ENCODE assay signal across 9 cellular contexts in genomic region chr14:69572634-69573135, GRCh38. TPM values are rescaled to one million over a fixed set of nuclear protein-coding genes. Genes with fewer than 3 reads are reported as not detected.
DNase-seq lines count a peak whose midpoint lies in the region; ATAC-seq and TF ChIP-seq lines count a peak whose summit lies in the region.
"Had no signal": no experiment of that assay in that cellular context is flagged by ENCODE, and none has a peak within 500 bp of the region (broad histone marks: within the 10 kb centered on the region; RNA-seq: fewer than 3 reads in every experiment).

No MANE protein-coding gene starts in this region.

- H3K9me3 ChIP-seq in CD8-positive, alpha-beta T cell (ENCODE audit: low read length), result no peaks in the 10 kb centered on the region
- H3K9me3 ChIP-seq in HUES6 (ENCODE audit: control insufficient read depth, insufficient read depth, low read depth, low read length), result peaks cover 8% of the 10 kb centered on the region; the same call in 1 of the 2 replicates
- no peaks in the 10 kb centered on the region for H3K9me3 ChIP-seq in skeletal muscle tissue (ENCODE audit: control insufficient read depth in 3 of 3, low read length in 3 of 3)

- peaks cover 12% of the 10 kb centered on the region for H3K4me1 Mint-ChIP-seq in CD8-positive, alpha-beta T cell (ENCODE audit: low read depth)

- DNase-seq in CD8-positive, alpha-beta T cell, result no peak
- DNase-seq in epithelial cell of esophagus (ENCODE audit: low read depth) (peak; percentile 8), DMS153 (lab: John Stamatoyannopoulos, UW) (no peak)
- no peak for DNase-seq in NK-92 treated with Interleukin-12 subunit alpha and Interleukin-12 subunit beta, amount 100 ng/mL, for 24 hours (lab: John Stamatoyannopoulos, UW)

- H3K27me3 ChIP-seq in CD8-positive, alpha-beta T cell (ENCODE audit: insufficient read depth, low read length), result peaks cover 15% of the 10 kb centered on the region
- H3K27me3 ChIP-seq in HUES6 (ENCODE audit: control insufficient read depth, insufficient read depth, low read length), result peaks cover 92% of the 10 kb centered on the region
- H3K27me3 ChIP-seq in skeletal muscle tissue (ENCODE audit: control insufficient read depth in 3 of 3, insufficient read depth in 3 of 3, low read length in 3 of 3), result peaks cover 74 to 88% (median 80%) of the 10 kb centered on the region in 3 donors

- H3K27ac ChIP-seq in CD8-positive, alpha-beta T cell (ENCODE audit: low read depth, low read length), result no peak overlapping the region
- no peak overlapping the region for H3K27ac ChIP-seq in HUES6 (ENCODE audit: low read depth, low read length)
- no peak overlapping the region for H3K27ac ChIP-seq in skeletal muscle tissue (ENCODE audit: low read depth, low read length)

- ATAC-seq in CD8-positive, alpha-beta T cell, result no peak
- no peak for ATAC-seq in GM21526 (IDR thresholded peaks at IDR 0.05; ENCODE audit: low FRiP score, unreplicated experiment)

- H3K9me3 Mint-ChIP-seq in CD8-positive, alpha-beta T cell, result no peaks in the 10 kb centered on the region
- H3K9me3 Mint-ChIP-seq: type B pancreatic cell had no signal

- peaks cover 19% of the 10 kb centered on the region for H3K4me1 ChIP-seq in CD8-positive, alpha-beta T cell (ENCODE audit: insufficient read depth, low read length)
- H3K4me1 ChIP-seq in HUES6 (ENCODE audit: control insufficient read depth, insufficient read depth, low read length) (peaks cover 8% of the 10 kb centered on the region; the same call in 1 of the 2 replicates), skeletal muscle tissue (ENCODE audit: control insufficient read depth in 3 of 3, insufficient read depth in 3 of 3, low read length in 3 of 3) (peaks cover 30 to 34% (median 30%) of the 10 kb centered on the region in 3 donors)

- no peak for TF ChIP-seq CTCF in CD8-positive, alpha-beta T cell (IDR thresholded peaks at IDR 0.05)
- no peak for TF ChIP-seq CTCF in epithelial cell of esophagus (IDR thresholded peaks at IDR 0.05; ENCODE audit: insufficient read depth, low read depth, low read length, missing control alignments)

- H3K4me3 Mint-ChIP-seq in CD8-positive, alpha-beta T cell, result peak overlapping the region; percentile 26
- H3K4me3 Mint-ChIP-seq: type B pancreatic cell had no signal

- peaks cover 51% of the 10 kb centered on the region for H3K27me3 Mint-ChIP-seq in CD8-positive, alpha-beta T cell (ENCODE audit: low read depth)

- no peaks in the 10 kb centered on the region for H3K36me3 ChIP-seq in CD8-positive, alpha-beta T cell (ENCODE audit: insufficient read depth, low read length)
- H3K36me3 ChIP-seq in HUES6 (ENCODE audit: control insufficient read depth, insufficient read depth, low read length) (no peaks in the 10 kb centered on the region), skeletal muscle tissue (ENCODE audit: control insufficient read depth in 3 of 3, insufficient read depth in 3 of 3, low read length in 3 of 3) (no peaks in the 10 kb centered on the region)

- H3K4me3 ChIP-seq in CD8-positive, alpha-beta T cell (ENCODE audit: low read depth, low read length), result peak overlapping the region; percentile 15
- H3K4me3 ChIP-seq in HUES6 (ENCODE audit: low read depth, low read length) (peak overlapping the region; percentile 50; the same call in 1 of the 2 replicates), epithelial cell of esophagus (ENCODE audit: low read length) (no peak overlapping the region), skeletal muscle tissue (ENCODE audit: low read length in 3 of 3) (peak overlapping the region in 2 of 3 donors; percentile 66 to 70)

- no peaks in the 10 kb centered on the region for H3K36me3 Mint-ChIP-seq in CD8-positive, alpha-beta T cell

- CTCF ChIA-PET in CD8-positive, alpha-beta T cell (lab: Charles Lee), result interaction anchor here (1.0 to 8.8 kb wide), 5 partner anchors 12 to 162 kb away, joined by 3 to 57 read pairs (median 12); no protein-coding TSS in a partner anchor

- H3K27ac Mint-ChIP-seq in CD8-positive, alpha-beta T cell, result no peak overlapping the region
- H3K27ac Mint-ChIP-seq: type B pancreatic cell had no signal

- POLR2A ChIA-PET in CD8-positive, alpha-beta T cell (lab: Charles Lee), result no interaction called here

- intact Hi-C loops in CD8-positive, alpha-beta T cell (cut with DNase I, micrococcal nuclease), result loop anchor here in 1 of 2 experiments (10.0 kb wide), 1 partner anchor 438 kb away; no protein-coding TSS in a partner anchor

- H3K9ac ChIP-seq in HUES6 (ENCODE audit: low read length) (no peak overlapping the region), skeletal muscle tissue (ENCODE audit: low read depth in 1 of 3, low read length in 3 of 3) (peak overlapping the region in 1 of 3 donors; percentile 16)

RNA-seq across cellular contexts. Expression of gene CCDC177, which starts 2.0 kb away (rescaled TPM):
- not detected for total RNA-seq in CD8-positive, alpha-beta T cell
- not detected for total RNA-seq in skeletal muscle tissue
- total RNA-seq: myocyte had no signal

RNA-seq across cellular contexts. Expression of gene SUSD6, which starts 38.7 kb away (rescaled TPM):
- total RNA-seq in CD8-positive, alpha-beta T cell, result 10 to 100 TPM; 86.4 to 92.2 TPM
- 10.4 TPM for total RNA-seq in skeletal muscle tissue
